14 cellular contexts compared by ENCODE assay signal in the genomic region with DNA sequence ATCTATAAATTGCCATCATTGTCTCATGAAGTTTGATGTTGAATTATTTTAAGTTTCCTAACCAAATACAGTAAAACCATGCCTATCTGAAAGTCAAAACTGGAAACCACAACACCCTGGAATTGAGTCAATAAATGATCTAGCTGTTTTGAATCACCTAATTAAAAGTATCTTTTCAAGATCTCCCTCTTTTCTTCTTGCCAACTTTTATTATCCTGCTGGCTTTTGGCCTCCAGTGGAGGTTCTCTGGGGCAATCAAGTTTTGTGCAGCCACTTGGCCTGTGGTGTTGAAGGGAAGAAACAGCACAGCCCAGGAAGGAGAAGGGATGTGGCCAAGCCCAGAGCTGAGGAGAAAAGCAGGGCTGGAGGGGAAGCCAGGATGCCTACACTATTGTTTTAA.
DNase-seq lines count a peak whose midpoint lies in the region; ATAC-seq, FAIRE-seq and TF ChIP-seq lines count a peak whose summit lies in the region.
"Had no signal": no experiment of that assay in that cellular context is flagged by ENCODE, and none has a peak within 500 bp of the region (broad histone marks: within the 10 kb centered on the region; RNA-seq: fewer than 3 reads in every experiment).

No MANE protein-coding gene starts in this region.

- intact Hi-C loops in Right ventricle myocardium superior (cut with DNase I), result no loop called here
- intact Hi-C loops in kidney (cut with DNase I), result no loop called here

- H3K4me3 ChIP-seq in astrocyte of the cerebellum (ENCODE audit: low read depth, low read length) (no peak overlapping the region), kidney (ENCODE audit: low read length in 2 of 2) (no peak overlapping the region)
- H3K4me3 ChIP-seq: tibial artery had no signal

- no peak overlapping the region for H3K27ac ChIP-seq in kidney (ENCODE audit: low read depth in 2 of 2, low read length in 2 of 2)
- H3K27ac ChIP-seq: tibial artery had no signal

- no peaks in the 10 kb centered on the region for H3K4me1 ChIP-seq in kidney (ENCODE audit: control insufficient read depth in 1 of 2, insufficient read depth in 1 of 2, low read depth in 1 of 2, low read length in 2 of 2)
- H3K4me1 ChIP-seq: tibial artery had no signal

- H3K36me3 ChIP-seq in kidney (ENCODE audit: control insufficient read depth in 1 of 2, insufficient read depth in 2 of 2, low read length in 2 of 2), result no peaks in the 10 kb centered on the region
- H3K36me3 ChIP-seq: tibial artery had no signal

- no peaks in the 10 kb centered on the region for H3K9me3 ChIP-seq in kidney (ENCODE audit: control insufficient read depth in 1 of 2, low read length in 2 of 2)
- H3K9me3 ChIP-seq: tibial artery had no signal

- ATAC-seq in Right ventricle myocardium superior (ENCODE audit: poor library complexity) (peak; percentile 67), HG02884 (IDR thresholded peaks at IDR 0.05; ENCODE audit: unreplicated experiment) (no peak)

- in situ Hi-C loops in astrocyte of the cerebellum (cut with HindIII; ENCODE audit: low sequenced_read_pairs), result no loop called here

- DNase-seq in AG08395 (ENCODE audit: low spot score) (peak; percentile 21), GM03348 (ENCODE audit: low spot score) (peak; percentile 6), astrocyte of the cerebellum (ENCODE audit: low read depth) (peak; percentile 11), Right ventricle myocardium superior (peak; percentile 57), NCI-H2196 treated with DMSO at 0.1 percent for 48 hours (lab: John Stamatoyannopoulos, UW; ENCODE audit: unreplicated experiment) (no peak), H4 (ENCODE audit: low spot score) (no peak), kidney (no peak)
- DNase-seq: activated CD4-positive, alpha-beta T cell treated with anti-CD3 and anti-CD28 coated beads, Interleukin-2, amount 10 ng/mL, durations not matched to agents 7 days and 5 days; activated CD8-positive, alpha-beta memory T cell treated with anti-CD3 and anti-CD28 coated beads, Interleukin-2, amount 50 U/mL, for 4 hours; activated naive CD4-positive, alpha-beta T cell treated with anti-CD3 and anti-CD28 coated beads, Interleukin-2, amount 10 ng/mL, durations not matched to agents 7 days and 5 days had no signal

- FAIRE-seq in kidney (lab: Jason Lieb, UNC), result no peak
- FAIRE-seq: H1, TTC549 had no signal

- TF ChIP-seq CTCF in astrocyte of the cerebellum (IDR thresholded peaks at IDR 0.05; ENCODE audit: low read depth, low read length, missing control alignments), result no peak
- no peak for TF ChIP-seq CTCF in kidney (IDR thresholded peaks at IDR 0.05; ENCODE audit: borderline replicate concordance, extremely low read depth, insufficient read depth)

- no peak overlapping the region for H3K9ac ChIP-seq in kidney (ENCODE audit: low read length in 2 of 2)

Comparison
In these comparisons a context has a peak if more than half of its experiments do, and no peak if none do; other contexts are left out.
1. DNase-seq: peak in AG08395 (single experiment), GM03348 (single experiment), astrocyte of the cerebellum (single experiment) and Right ventricle myocardium superior (single experiment); none in NCI-H2196 treated with DMSO at 0.1 percent for 48 hours (single experiment), H4 (single experiment) and kidney (single experiment).